5 cellular contexts compared by ENCODE assay signal in genomic region chr16:64740261-64740660, GRCh38.
"Had no signal": no experiment of that assay in that cellular context is flagged by ENCODE, and none has a peak within 500 bp of the region (broad histone marks: within the 10 kb centered on the region; RNA-seq: fewer than 3 reads in every experiment).

No MANE protein-coding gene starts in this region.

- H3K4me3 ChIP-seq: K562 had no signal

- DNase-seq: IMR-90, KBM-7, KG1 had no signal

- H3K27ac ChIP-seq: HL-60 had no signal
